24 cellular contexts compared by ENCODE assay signal in the genomic region with DNA sequence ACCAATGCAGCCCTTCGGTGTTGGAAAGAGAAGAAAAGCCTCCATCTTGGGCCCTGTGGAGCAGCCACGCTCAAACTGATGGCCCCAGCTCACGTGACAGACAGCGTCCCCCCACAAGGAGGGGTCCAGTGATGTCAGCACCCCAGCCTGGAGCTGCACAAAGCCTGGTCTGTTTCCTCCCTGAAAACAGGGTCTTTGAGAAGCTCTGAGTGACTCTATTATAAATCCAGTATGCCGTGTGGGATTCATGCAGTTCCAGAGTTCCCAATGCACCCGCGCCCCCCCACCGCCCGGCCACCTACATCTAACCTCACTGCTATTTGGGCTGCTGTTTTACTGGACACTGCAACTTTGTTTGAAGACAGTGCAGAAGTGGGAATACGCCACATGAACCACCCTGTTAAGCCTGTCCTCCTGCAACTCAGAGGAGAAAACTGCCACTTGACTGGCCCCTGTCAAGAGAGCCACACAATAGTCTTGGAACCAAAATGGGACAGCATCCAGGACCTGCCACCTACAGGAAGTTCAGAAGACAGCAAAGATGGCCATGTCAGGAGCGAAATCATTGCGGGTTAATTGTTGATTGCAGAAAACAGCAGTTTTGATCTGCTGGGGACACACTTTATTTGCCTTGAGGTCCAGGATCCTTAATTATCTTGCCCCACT. TPM values are rescaled to one million over a fixed set of nuclear protein-coding genes. Genes with fewer than 3 reads are reported as not detected.
DNase-seq lines count a peak whose midpoint lies in the region; ATAC-seq and TF ChIP-seq lines count a peak whose summit lies in the region.
"Had no signal": no experiment of that assay in that cellular context is flagged by ENCODE, and none has a peak within 500 bp of the region (broad histone marks: within the 10 kb centered on the region; RNA-seq: fewer than 3 reads in every experiment).

No MANE protein-coding gene starts in this region.

- H3K4me1 ChIP-seq in heart right ventricle (peaks cover 13 to 70% (median 52%) of the 10 kb centered on the region in 9 donors), tibial nerve (peaks cover 0 to 63% (median 37%) of the 10 kb centered on the region in 4 donors), thyroid gland (no peaks in the 10 kb centered on the region)

- no peak overlapping the region for H3K4me3 ChIP-seq in heart right ventricle
- no peak overlapping the region for H3K4me3 ChIP-seq in tibial nerve
- H3K4me3 ChIP-seq in thyroid gland (replicated peaks in 1 of 3): no peak overlapping the region
- H3K4me3 ChIP-seq: GM12878, lower lobe of right lung, right lobe of liver had no signal

- H3K36me3 ChIP-seq in heart right ventricle: peaks cover 0 to 94% (median 62%) of the 10 kb centered on the region in 9 donors
- H3K36me3 ChIP-seq in tibial nerve: peaks cover 4 to 95% (median 5%) of the 10 kb centered on the region in 3 donors
- H3K36me3 ChIP-seq in thyroid gland: peaks cover 57 to 66% of the 10 kb centered on the region in 2 donors
- H3K36me3 ChIP-seq: right lobe of liver, WERI-Rb-1 had no signal

- H3K27me3 Mint-ChIP-seq in activated CD4-positive, alpha-beta T cell treated with anti-CD3 and anti-CD28 coated beads, Interleukin-2, amount 10 ng/mL, durations not matched to agents 24 days and 14 days: peaks cover 2% of the 10 kb centered on the region

- peak in 1 of 2 donors; percentile 15 for TF ChIP-seq POLR2A in tibial nerve (IDR thresholded peaks at IDR 0.05)
- TF ChIP-seq POLR2A in thyroid gland (IDR thresholded peaks at IDR 0.05): no peak

- no peak overlapping the region for H3K27ac Mint-ChIP-seq in activated CD4-positive, alpha-beta T cell treated with anti-CD3 and anti-CD28 coated beads, Interleukin-2, amount 10 ng/mL, durations not matched to agents 24 days and 14 days
- H3K27ac Mint-ChIP-seq: CD8-positive, alpha-beta memory T cell; T-helper 2 cell treated with Interferon-gamma antibody and Interleukin-4, amounts not matched to agents 5 μg/mL and 100 μg/mL, for 36 hours had no signal

- peaks cover 8% of the 10 kb centered on the region for H3K4me1 Mint-ChIP-seq in activated CD4-positive, alpha-beta T cell treated with anti-CD3 and anti-CD28 coated beads, Interleukin-2, amount 10 ng/mL, durations not matched to agents 24 days and 14 days
- H3K4me1 Mint-ChIP-seq: brain had no signal

- H3K27me3 ChIP-seq in heart right ventricle: no peaks in the 10 kb centered on the region
- no peaks in the 10 kb centered on the region for H3K27me3 ChIP-seq in tibial nerve
- H3K27me3 ChIP-seq in thyroid gland: no peaks in the 10 kb centered on the region
- H3K27me3 ChIP-seq: right lobe of liver had no signal

- TF ChIP-seq EP300 in tibial nerve (IDR thresholded peaks at IDR 0.05): peak in 1 of 2 donors; percentile 67

- H3K9me3 ChIP-seq in heart right ventricle: no peaks in the 10 kb centered on the region
- no peaks in the 10 kb centered on the region for H3K9me3 ChIP-seq in tibial nerve
- no peaks in the 10 kb centered on the region for H3K9me3 ChIP-seq in thyroid gland
- H3K9me3 ChIP-seq: lower lobe of right lung, right lobe of liver had no signal

- intact Hi-C loops in heart right ventricle (cut with DNase I) (loop anchor here in 1 of 10 donors (10.0 kb wide), 1 partner anchor 57 kb away; no protein-coding TSS in a partner anchor), thyroid gland (cut with DNase I) (no loop called here)
- intact Hi-C loops in activated CD4-positive, alpha-beta T cell treated with anti-CD3 and anti-CD28 coated beads, Interleukin-2, amount 10 ng/mL, durations not matched to agents 24 days and 14 days (cut with micrococcal nuclease): no loop called here

- peak in 7 of 8 donors; percentile 11 to 69 (median 34) for ATAC-seq in heart right ventricle
- no peak for ATAC-seq in GM19035 (IDR thresholded peaks at IDR 0.05; ENCODE audit: unreplicated experiment)
- ATAC-seq: GM12878, lower lobe of right lung, right lobe of liver, SK-N-SH treated with all-trans-retinoic acid at 6 μM for 48 hours had no signal

- no peaks in the 10 kb centered on the region for H3K36me3 Mint-ChIP-seq in activated CD4-positive, alpha-beta T cell treated with anti-CD3 and anti-CD28 coated beads, Interleukin-2, amount 10 ng/mL, durations not matched to agents 24 days and 14 days (ENCODE audit: low read depth)
- H3K36me3 Mint-ChIP-seq: CD8-positive, alpha-beta memory T cell had no signal

- no peak overlapping the region for H3K4me3 Mint-ChIP-seq in activated CD4-positive, alpha-beta T cell treated with anti-CD3 and anti-CD28 coated beads, Interleukin-2, amount 10 ng/mL, durations not matched to agents 24 days and 14 days
- H3K4me3 Mint-ChIP-seq: brain; T-helper 2 cell treated with Interferon-gamma antibody and Interleukin-4, amounts not matched to agents 5 μg/mL and 100 μg/mL, for 36 hours had no signal

- peak in 3 of 9 donors; percentile 15 to 27 (median 26) for TF ChIP-seq CTCF in heart right ventricle (IDR thresholded peaks at IDR 0.05)
- peak in 1 of 5 experiments; percentile 12 for TF ChIP-seq CTCF in tibial nerve (IDR thresholded peaks at IDR 0.05)
- no peak for TF ChIP-seq CTCF in thyroid gland (IDR thresholded peaks at IDR 0.05)

- no peaks in the 10 kb centered on the region for H3K9me3 Mint-ChIP-seq in activated CD4-positive, alpha-beta T cell treated with anti-CD3 and anti-CD28 coated beads, Interleukin-2, amount 10 ng/mL, durations not matched to agents 24 days and 14 days
- H3K9me3 Mint-ChIP-seq: brain; CD8-positive, alpha-beta memory T cell; T-helper 2 cell treated with Interferon-gamma antibody and Interleukin-4, amounts not matched to agents 5 μg/mL and 100 μg/mL, for 36 hours had no signal

- 69 to 75% methylated on average over 12 of the region's 12 CpGs for WGBS in heart right ventricle, 2 donors
- 46 to 63% methylated on average over 11 of the region's 12 CpGs for WGBS in tibial nerve, 2 donors
- 89 to 92% methylated on average over 12 of the region's 12 CpGs for WGBS in thyroid gland, 2 donors

- H3K27ac ChIP-seq in cingulate gyrus (ENCODE audit: low read depth, low read length): peak overlapping the region; percentile 94
- H3K27ac ChIP-seq in heart right ventricle: peak overlapping the region in 8 of 10 donors; percentile 34 to 71 (median 62)
- peak overlapping the region in 3 of 4 donors; percentile 33 to 77 (median 74) for H3K27ac ChIP-seq in tibial nerve
- no peak overlapping the region for H3K27ac ChIP-seq in thyroid gland
- H3K27ac ChIP-seq: lower lobe of right lung, right lobe of liver, WERI-Rb-1 had no signal

- DNase-seq in heart right ventricle (no peak), middle frontal gyrus (ENCODE audit: extremely low spot score, low spot score) (peak; percentile 79), tibial nerve (ENCODE audit: low spot score in 2 of 2) (no peak), thyroid gland (no peak)
- no peak for DNase-seq in activated CD4-positive, alpha-beta T cell treated with anti-CD3 and anti-CD28 coated beads, Interleukin-2, amount 10 ng/mL, durations not matched to agents 24 days and 14 days
- DNase-seq: CD8-positive, alpha-beta memory T cell; cortex of kidney; DMS79; KG1; lower lobe of right lung; NCI-H146; NCI-H2171; NCI-H524 treated with DMSO at 0.1 percent for 48 hours; right lobe of liver; stimulated activated CD4-positive, alpha-beta T cell treated with anti-CD3 and anti-CD28 coated beads, Interleukin-15, amount 100 ng/mL, for 24 hours; stimulated activated CD8-positive, alpha-beta memory T cell treated with anti-CD3 and anti-CD28 coated beads, Interleukin-4, amount 100 ng/mL, for 48 hours; WERI-Rb-1 had no signal

RNA-seq across cellular contexts. Expression of gene PMP22, which starts 33.1 kb away (rescaled TPM):
- total RNA-seq in heart right ventricle (100 to 1,000 TPM in 9 of 10 donors, 10 to 100 TPM in 1; 99.1 to 241 (median 158) TPM), tibial nerve (1,000 to 10,000 TPM in 3 of 4 donors, 100 to 1,000 TPM in 1; 784 to 3,019 (median 2,270) TPM), thyroid gland (100 to 1,000 TPM in 2 of 4 donors, 10 to 100 TPM in 2; 61.0 to 254 (median 109) TPM)
- polyA plus RNA-seq in heart right ventricle: 100 to 1,000 TPM in 1 of 2 donors, 10 to 100 TPM in 1; 62.0 to 178 TPM
- 0.28 and 0.45 TPM in 2 replicates for total RNA-seq in activated CD4-positive, alpha-beta T cell treated with anti-CD3 and anti-CD28 coated beads, Interleukin-2, amount 10 ng/mL, durations not matched to agents 24 days and 14 days
- total RNA-seq: HT-29 had no signal
- polyA plus RNA-seq: CD8-positive, alpha-beta memory T cell; GM12878 had no signal

Comparison
In these comparisons a context has a peak if more than half of its experiments do, and no peak if none do; other contexts are left out.
1. H3K27ac ChIP-seq: peak in cingulate gyrus (single experiment), heart right ventricle (8 of 10) and tibial nerve (3 of 4); none in thyroid gland (0 of 3).
2. RNA of gene PMP22, which starts 33.1 kb away (total RNA-seq): 784 to 3,019 TPM in tibial nerve, 99.1 to 241 TPM in heart right ventricle and 61.0 to 254 TPM in thyroid gland; 0.28 to 0.45 TPM in activated CD4-positive, alpha-beta T cell treated with anti-CD3 and anti-CD28 coated beads, Interleukin-2, amount 10 ng/mL, durations not matched to agents 24 days and 14 days; every median in the first group is over 10 times any median in the second.